Comparison of ENCODE assay signal across 10 cellular contexts in the genomic region with DNA sequence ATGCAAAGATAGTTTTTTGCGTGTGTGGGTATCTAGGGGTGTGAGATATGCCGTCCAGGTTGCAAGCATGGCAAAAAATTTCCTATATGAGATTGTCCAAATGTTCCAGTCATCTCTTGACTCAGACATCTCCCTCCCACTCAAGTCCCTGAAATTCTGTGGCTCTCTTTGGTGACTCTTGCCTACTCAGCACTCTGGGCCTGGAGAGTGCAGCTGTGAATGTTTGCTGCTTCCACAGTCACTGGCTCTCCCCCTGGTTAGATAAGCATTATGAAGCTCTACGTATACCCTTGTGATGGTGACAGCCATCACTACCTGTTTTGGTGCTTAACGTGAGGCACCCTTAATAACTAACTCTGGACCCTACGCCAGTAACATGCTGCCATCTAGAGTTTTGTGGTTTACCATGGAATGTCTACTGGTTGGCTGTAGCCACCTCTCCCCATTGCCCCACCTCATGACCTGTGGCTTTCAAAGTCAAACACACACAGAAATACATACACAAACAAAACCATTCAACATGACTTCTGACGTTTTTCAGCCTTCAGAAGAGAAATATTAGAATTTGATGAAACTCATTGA.
DNase-seq lines count a peak whose midpoint lies in the region; ATAC-seq, FAIRE-seq and TF ChIP-seq lines count a peak whose summit lies in the region.
"Had no signal": no experiment of that assay in that cellular context is flagged by ENCODE, and none has a peak within 500 bp of the region (broad histone marks: within the 10 kb centered on the region; RNA-seq: fewer than 3 reads in every experiment).

No MANE protein-coding gene starts in this region.

- H3K4me1 Mint-ChIP-seq in activated T-cell treated with anti-CD3 and anti-CD28 coated beads, Interleukin-2, amount 50 U/mL, for 72 hours (ENCODE audit: low read depth) = no peaks in the 10 kb centered on the region

- no peaks in the 10 kb centered on the region for H3K79me2 ChIP-seq in HepG2 (ENCODE audit: insufficient read depth, low read length)

- no peaks in the 10 kb centered on the region for H3K4me1 ChIP-seq in HepG2 (ENCODE audit: insufficient read depth, low read length)
- H3K4me1 ChIP-seq: BLaER1 had no signal

- CTCF ChIA-PET in HepG2 (lab: Yijun Ruan, JAX; ENCODE audit: low intra/inter-chr PET ratio, low total read pairs) = interaction anchor here (0.7 to 1.2 kb wide), 2 partner anchors 115 to 626 kb away, joined by 3 read pairs; no protein-coding TSS in a partner anchor

- DNase-seq in NCI-H82 (lab: John Stamatoyannopoulos, UW) = peak; percentile 45
- no peak for DNase-seq in NCI-H82 treated with DMSO at 0.1 percent for 48 hours (lab: John Stamatoyannopoulos, UW; ENCODE audit: unreplicated experiment)
- peak; percentile 62 for DNase-seq in NCI-H69 (lab: John Stamatoyannopoulos, UW)
- peak; percentile 48 for DNase-seq in HepG2 (ENCODE audit: low spot score)
- no peak for DNase-seq in activated T-cell treated with anti-CD3 and anti-CD28 coated beads for 4 hours
- no peak for DNase-seq in activated T-cell treated with anti-CD3 and anti-CD28 coated beads, Interleukin-2, amount 50 U/mL, for 72 hours
- no peak for DNase-seq in posterior cingulate gyrus

- no peak overlapping the region for H3K4me3 ChIP-seq in HepG2 (replicated peaks in 1 of 3; ENCODE audit: insufficient read depth in 1 of 3, low read depth in 2 of 3, low read length in 3 of 3)
- H3K4me3 ChIP-seq: BLaER1 had no signal

- peak; percentile 74 for TF ChIP-seq CTCF in HepG2 (CRISPR knock-in tag; IDR thresholded peaks at IDR 0.05)

- ATAC-seq in HG02678 (IDR thresholded peaks at IDR 0.05; ENCODE audit: unreplicated experiment) (peak; percentile 86), HepG2 (peak; percentile 95)
- no peak for ATAC-seq in activated T-cell treated with anti-CD3 and anti-CD28 coated beads, Interleukin-2, amount 50 U/mL, for 72 hours (replicated peaks in 1 of 2)

- BruUV-seq in HepG2 (replicated peaks; lab: Mats Ljungman, UMichigan) = no TSS peak

- no peaks in the 10 kb centered on the region for H3K27me3 Mint-ChIP-seq in activated T-cell treated with anti-CD3 and anti-CD28 coated beads, Interleukin-2, amount 50 U/mL, for 72 hours (ENCODE audit: low read depth)

- FAIRE-seq in HepG2 (lab: Jason Lieb, UNC) = peak; percentile 78
- FAIRE-seq: TTC549 had no signal

- no peak overlapping the region for H3K4me2 ChIP-seq in HepG2 (ENCODE audit: low read depth, low read length)
- H3K4me2 ChIP-seq: BLaER1 had no signal

- H3K27me3 ChIP-seq in HepG2 (ENCODE audit: control insufficient read depth in 1 of 2, insufficient read depth in 2 of 2, low read length in 2 of 2) = no peaks in the 10 kb centered on the region
- H3K27me3 ChIP-seq: BLaER1 had no signal

- H3K9me3 ChIP-seq in HepG2 (ENCODE audit: low read length) = no peaks in the 10 kb centered on the region

- H3K27ac ChIP-seq in HepG2 (ENCODE audit: extremely low read length, insufficient read depth, low read length) = no peak overlapping the region
- H3K27ac ChIP-seq: BLaER1 had no signal

- TF ChIP-seq RAD21 in HepG2 (CRISPR knock-in tag; IDR thresholded peaks at IDR 0.05) = peak; percentile 53; the same call in 1 of the 2 replicates

- no peak overlapping the region for H3K27ac Mint-ChIP-seq in activated T-cell treated with anti-CD3 and anti-CD28 coated beads, Interleukin-2, amount 50 U/mL, for 72 hours

- no peaks in the 10 kb centered on the region for H4K20me1 ChIP-seq in HepG2 (ENCODE audit: insufficient read depth, low read length)
- H4K20me1 ChIP-seq: BLaER1 had no signal

- 13% methylated on average over 6 of the region's 6 CpGs for WGBS in HepG2 (ENCODE audit: low lambda C conversion rate)

- intact Hi-C loops in HepG2 (cut with micrococcal nuclease; ENCODE audit: unreplicated experiment) = loop anchor here (1.0 kb wide), 1 partner anchor 626 kb away; no protein-coding TSS in a partner anchor
- intact Hi-C loops in posterior cingulate gyrus (cut with DNase I) = no loop called here

- POLR2A ChIA-PET in HepG2 (lab: Yijun Ruan, JAX) = no interaction called here

- no peaks in the 10 kb centered on the region for H3K36me3 ChIP-seq in HepG2 (replicated peaks in 1 of 2; ENCODE audit: control insufficient read depth in 1 of 2, insufficient read depth in 2 of 2, low read length in 2 of 2)
- H3K36me3 ChIP-seq: BLaER1 had no signal

- H3K36me3 Mint-ChIP-seq in activated T-cell treated with anti-CD3 and anti-CD28 coated beads, Interleukin-2, amount 50 U/mL, for 72 hours (ENCODE audit: insufficient read depth in 2 of 2) = no peaks in the 10 kb centered on the region

- TF ChIP-seq EP300 in HepG2 (IDR thresholded peaks at IDR 0.05; ENCODE audit: low read depth in 2 of 2, low read length in 2 of 2) (no peak), HepG2 (CRISPR knock-in tag; IDR thresholded peaks at IDR 0.05; ENCODE audit: borderline replicate concordance) (no peak)

- H3K9me3 Mint-ChIP-seq in activated T-cell treated with anti-CD3 and anti-CD28 coated beads, Interleukin-2, amount 50 U/mL, for 72 hours = no peaks in the 10 kb centered on the region

- no peak for TF ChIP-seq POLR2A in HepG2 (IDR thresholded peaks at IDR 0.05; ENCODE audit: insufficient read depth in 1 of 2, low read depth in 2 of 2, low read length in 2 of 2)

- in situ Hi-C loops in HepG2 (cut with HindIII; ENCODE audit: extremely low pct_ligation_motif_present, low pct_unique_long_range_greater_than_20kb) = no loop called here

- H2AFZ ChIP-seq in HepG2 (ENCODE audit: low read length) = no peak overlapping the region

- H3K4me3 Mint-ChIP-seq in activated T-cell treated with anti-CD3 and anti-CD28 coated beads, Interleukin-2, amount 50 U/mL, for 72 hours = no peak overlapping the region

- no peak overlapping the region for H3K9ac ChIP-seq in HepG2 (ENCODE audit: insufficient read depth, low read depth, low read length)
- H3K9ac ChIP-seq: BLaER1 had no signal

TF ChIP-seq in HepG2, 621 proteins besides CTCF, POLR2A, EP300 and RAD21:
- 0 out of 4 replicates have a peak, but pooled peaks of 1 of the 2 experiments have one; percentile 46 for TF ChIP-seq NR2F1 (CRISPR knock-in tag; IDR thresholded peaks at IDR 0.05)
- TF ChIP-seq CBFB (CRISPR knock-in tag; IDR thresholded peaks at IDR 0.05) = peak; percentile 73
- TF ChIP-seq SALL1 (CRISPR knock-in tag; IDR thresholded peaks at IDR 0.05) = peak; percentile 56
- peak; percentile 82 for TF ChIP-seq TEAD3 (CRISPR knock-in tag; optimal IDR thresholded peaks at IDR 0.05; ENCODE audit: borderline replicate concordance)
- TF ChIP-seq SETDB1 (CRISPR knock-in tag; IDR thresholded peaks at IDR 0.05; ENCODE audit: borderline replicate concordance) = no peak
- peak; percentile 50; the same call in 1 of the 2 replicates for TF ChIP-seq ZNF644 (CRISPR knock-in tag; IDR thresholded peaks at IDR 0.05; ENCODE audit: low read depth)
- TF ChIP-seq STAG1 (CRISPR knock-in tag; IDR thresholded peaks at IDR 0.05) = peak; percentile 84
- no peak for TF ChIP-seq KLF12 (CRISPR knock-in tag; IDR thresholded peaks at IDR 0.05; ENCODE audit: borderline replicate concordance)
- peak; percentile 61; the same call in 1 of the 2 replicates for TF ChIP-seq MIXL1 (CRISPR knock-in tag; IDR thresholded peaks at IDR 0.05)
- TF ChIP-seq ZMYM4 (CRISPR knock-in tag; IDR thresholded peaks at IDR 0.05) = 0 out of 2 replicates have a peak, but pooled peaks have one; percentile 24
- TF ChIP-seq, protein P1, sequence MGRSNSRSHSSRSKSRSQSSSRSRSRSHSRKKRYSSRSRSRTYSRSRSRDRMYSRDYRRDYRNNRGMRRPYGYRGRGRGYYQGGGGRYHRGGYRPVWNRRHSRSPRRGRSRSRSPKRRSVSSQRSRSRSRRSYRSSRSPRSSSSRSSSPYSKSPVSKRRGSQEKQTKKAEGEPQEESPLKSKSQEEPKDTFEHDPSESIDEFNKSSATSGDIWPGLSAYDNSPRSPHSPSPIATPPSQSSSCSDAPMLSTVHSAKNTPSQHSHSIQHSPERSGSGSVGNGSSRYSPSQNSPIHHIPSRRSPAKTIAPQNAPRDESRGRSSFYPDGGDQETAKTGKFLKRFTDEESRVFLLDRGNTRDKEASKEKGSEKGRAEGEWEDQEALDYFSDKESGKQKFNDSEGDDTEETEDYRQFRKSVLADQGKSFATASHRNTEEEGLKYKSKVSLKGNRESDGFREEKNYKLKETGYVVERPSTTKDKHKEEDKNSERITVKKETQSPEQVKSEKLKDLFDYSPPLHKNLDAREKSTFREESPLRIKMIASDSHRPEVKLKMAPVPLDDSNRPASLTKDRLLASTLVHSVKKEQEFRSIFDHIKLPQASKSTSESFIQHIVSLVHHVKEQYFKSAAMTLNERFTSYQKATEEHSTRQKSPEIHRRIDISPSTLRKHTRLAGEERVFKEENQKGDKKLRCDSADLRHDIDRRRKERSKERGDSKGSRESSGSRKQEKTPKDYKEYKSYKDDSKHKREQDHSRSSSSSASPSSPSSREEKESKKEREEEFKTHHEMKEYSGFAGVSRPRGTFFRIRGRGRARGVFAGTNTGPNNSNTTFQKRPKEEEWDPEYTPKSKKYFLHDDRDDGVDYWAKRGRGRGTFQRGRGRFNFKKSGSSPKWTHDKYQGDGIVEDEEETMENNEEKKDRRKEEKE (IDR thresholded peaks at IDR 0.05) = no peak
- peak; percentile 15 to 42; a peak in 2 of 4 replicates for TF ChIP-seq MAFK (conservative IDR thresholded peaks at IDR 0.05 in 1 of 2, IDR thresholded peaks at IDR 0.05 in 1 of 2; ENCODE audit: low read length in 2 of 2)
- peak; percentile 42; the same call in 1 of the 2 replicates for TF ChIP-seq SMC3 (IDR thresholded peaks at IDR 0.05; ENCODE audit: low read length)

Comparison
In these comparisons a context has a peak if more than half of its experiments do, and no peak if none do; other contexts are left out.
1. DNase-seq: peak in NCI-H82 (single experiment), NCI-H69 (single experiment) and HepG2 (single experiment); none in NCI-H82 treated with DMSO at 0.1 percent for 48 hours (single experiment), activated T-cell treated with anti-CD3 and anti-CD28 coated beads for 4 hours (single experiment), activated T-cell treated with anti-CD3 and anti-CD28 coated beads, Interleukin-2, amount 50 U/mL, for 72 hours (0 of 2) and posterior cingulate gyrus (0 of 10).
2. ATAC-seq: peak in HG02678 (single experiment) and HepG2 (single experiment); none in activated T-cell treated with anti-CD3 and anti-CD28 coated beads, Interleukin-2, amount 50 U/mL, for 72 hours (0 of 2).